Comparison of ENCODE assay signal across 1 cellular context in the genomic region with DNA sequence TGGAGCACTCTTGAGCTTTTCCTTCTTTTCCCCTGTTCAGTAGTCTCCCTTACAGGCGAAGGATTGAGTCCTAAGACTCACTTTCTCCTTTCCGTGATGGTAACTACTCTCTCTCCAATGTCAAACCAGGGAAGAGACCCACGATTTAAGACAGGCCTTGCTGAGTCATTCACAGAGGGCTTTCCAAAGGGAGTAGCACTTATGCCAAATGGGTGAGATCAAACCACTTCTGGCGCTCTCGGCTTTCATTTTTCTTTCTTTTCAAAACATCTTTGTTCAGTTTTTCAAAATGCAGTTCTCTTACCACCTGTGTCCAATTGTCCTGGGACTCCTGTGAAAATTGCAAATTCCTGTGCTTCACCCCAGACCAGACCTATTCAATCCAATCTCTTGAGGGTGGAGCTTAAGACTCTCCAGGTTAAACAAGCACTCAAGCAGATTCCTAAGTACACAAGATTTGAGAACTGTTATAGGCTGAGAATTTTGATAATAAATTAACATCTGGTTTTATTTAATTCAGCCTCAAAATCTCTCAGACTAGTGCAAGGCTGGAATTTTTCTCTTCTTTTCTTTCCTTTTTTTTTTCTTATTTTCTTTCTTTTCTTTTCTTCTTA.
TF ChIP-seq lines count a peak whose summit lies in the region.

No MANE protein-coding gene starts in this region.

TF ChIP-seq in WTC11, 78 proteins besides CTCF, POLR2A, EP300 and RAD21 (continued from another document):
- TF ChIP-seq, protein P1, sequence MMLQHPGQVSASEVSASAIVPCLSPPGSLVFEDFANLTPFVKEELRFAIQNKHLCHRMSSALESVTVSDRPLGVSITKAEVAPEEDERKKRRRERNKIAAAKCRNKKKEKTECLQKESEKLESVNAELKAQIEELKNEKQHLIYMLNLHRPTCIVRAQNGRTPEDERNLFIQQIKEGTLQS (CRISPR knock-in tag; conservative IDR thresholded peaks at IDR 0.05) = no peak
- TF ChIP-seq FOXK1 (CRISPR knock-in tag; IDR thresholded peaks at IDR 0.05) = no peak
- no peak for TF ChIP-seq E2F1 (CRISPR knock-in tag; IDR thresholded peaks at IDR 0.05)
- no peak for TF ChIP-seq ZNF423 (CRISPR knock-in tag; IDR thresholded peaks at IDR 0.05)
